Comparison of ENCODE assay signal across 8 cellular contexts in genomic region chr20:2102585-2103453, GRCh38. TPM values are rescaled to one million over a fixed set of nuclear protein-coding genes. Genes with fewer than 3 reads are reported as not detected.
DNase-seq lines count a peak whose midpoint lies in the region; ATAC-seq lines count a peak whose summit lies in the region.

No MANE protein-coding gene starts in this region.

- peaks cover 28% of the 10 kb centered on the region for H3K36me3 Mint-ChIP-seq in activated CD4-positive, alpha-beta memory T cell treated with anti-CD3 and anti-CD28 coated beads, Interleukin-2, amount 10 ng/mL, durations not matched to agents 7 days and 5 days (ENCODE audit: low read depth)

- peak overlapping the region; percentile 96 for H3K4me3 ChIP-seq in BLaER1

- H3K9me3 ChIP-seq in BLaER1: no peaks in the 10 kb centered on the region

- H3K9ac ChIP-seq in BLaER1: peak overlapping the region; percentile 98

- H3K4me3 Mint-ChIP-seq in activated CD4-positive, alpha-beta memory T cell treated with anti-CD3 and anti-CD28 coated beads, Interleukin-2, amount 10 ng/mL, durations not matched to agents 7 days and 5 days: peak overlapping the region; percentile 93

- H4K20me1 ChIP-seq in BLaER1: peaks cover 51% of the 10 kb centered on the region

- H3K27me3 ChIP-seq in BLaER1: no peaks in the 10 kb centered on the region

- peak overlapping the region; percentile 99 for H3K27ac ChIP-seq in BLaER1

- CTCF ChIA-PET in activated CD4-positive, alpha-beta memory T cell treated with anti-CD3 and anti-CD28 coated beads, Interleukin-2, amount 10 ng/mL, durations not matched to agents 7 days and 5 days (lab: Charles Lee): interaction anchor here (0.6 to 2.6 kb wide), 5 partner anchors 9 to 970 kb away, joined by 3 to 17 read pairs (median 3); no protein-coding TSS in a partner anchor

- H3K36me3 ChIP-seq in BLaER1: peaks cover 34% of the 10 kb centered on the region

- POLR2A ChIA-PET in activated CD4-positive, alpha-beta memory T cell treated with anti-CD3 and anti-CD28 coated beads, Interleukin-2, amount 10 ng/mL, durations not matched to agents 7 days and 5 days (lab: Charles Lee): interaction anchor here (0.8 to 4.3 kb wide), 21 partner anchors 9 to 711 kb away, joined by 3 to 37 read pairs (median 4); partner anchors contain the start of genes NOP56 and SNRPB

- DNase-seq in GM19238 (ENCODE audit: insufficient read length, low spot score): peak; percentile 88
- peak; percentile 92 to 97 for DNase-seq in NCI-H526 (lab: John Stamatoyannopoulos, UW)
- peak; percentile 87 for DNase-seq in activated CD4-positive, alpha-beta memory T cell treated with anti-CD3 and anti-CD28 coated beads, Interleukin-2, amount 10 ng/mL, durations not matched to agents 7 days and 5 days
- DNase-seq in ecto neural progenitor cell (ENCODE audit: low spot score): peak; percentile 91
- peak; percentile 89 to 92 for DNase-seq in lung microvascular endothelial cell (ENCODE audit: low read depth in 2 of 2)
- DNase-seq in stimulated activated CD4-positive, alpha-beta T cell treated with anti-CD3 and anti-CD28 coated beads, TNF-alpha, amount 100 ng/mL, for 4 hours (ENCODE audit: low read depth in 3 of 3): peak; percentile 69 to 77 (median 75)

- peak overlapping the region; percentile 99 for H3K27ac Mint-ChIP-seq in activated CD4-positive, alpha-beta memory T cell treated with anti-CD3 and anti-CD28 coated beads, Interleukin-2, amount 10 ng/mL, durations not matched to agents 7 days and 5 days

- peaks cover 49% of the 10 kb centered on the region for H3K4me1 Mint-ChIP-seq in activated CD4-positive, alpha-beta memory T cell treated with anti-CD3 and anti-CD28 coated beads, Interleukin-2, amount 10 ng/mL, durations not matched to agents 7 days and 5 days

- no peaks in the 10 kb centered on the region for H3K27me3 Mint-ChIP-seq in activated CD4-positive, alpha-beta memory T cell treated with anti-CD3 and anti-CD28 coated beads, Interleukin-2, amount 10 ng/mL, durations not matched to agents 7 days and 5 days

- no peaks in the 10 kb centered on the region for H3K9me3 Mint-ChIP-seq in activated CD4-positive, alpha-beta memory T cell treated with anti-CD3 and anti-CD28 coated beads, Interleukin-2, amount 10 ng/mL, durations not matched to agents 7 days and 5 days

- H3K4me1 ChIP-seq in BLaER1: peaks cover 46% of the 10 kb centered on the region

- peak; percentile 62 for ATAC-seq in HG03432 (IDR thresholded peaks at IDR 0.05; ENCODE audit: unreplicated experiment)

- H3K4me2 ChIP-seq in BLaER1: peak overlapping the region; percentile 95

RNA-seq across cellular contexts. Expression of gene STK35, which starts 1.2 kb away (rescaled TPM):
- total RNA-seq in activated CD4-positive, alpha-beta memory T cell treated with anti-CD3 and anti-CD28 coated beads, Interleukin-2, amount 10 ng/mL, durations not matched to agents 7 days and 5 days: 10 to 100 TPM; 18.5 to 18.9 TPM
- total RNA-seq in lung microvascular endothelial cell: 9.6 and 12.5 TPM in 2 replicates

Comparison
In these comparisons a context has a peak if more than half of its experiments do, and no peak if none do; other contexts are left out.
1. Peak in every context shown above with its lines: DNase-seq, ATAC-seq, H3K4me3 ChIP-seq and H3K27ac ChIP-seq.